ENCODE assay signal across 14 cellular contexts in the genomic region with DNA sequence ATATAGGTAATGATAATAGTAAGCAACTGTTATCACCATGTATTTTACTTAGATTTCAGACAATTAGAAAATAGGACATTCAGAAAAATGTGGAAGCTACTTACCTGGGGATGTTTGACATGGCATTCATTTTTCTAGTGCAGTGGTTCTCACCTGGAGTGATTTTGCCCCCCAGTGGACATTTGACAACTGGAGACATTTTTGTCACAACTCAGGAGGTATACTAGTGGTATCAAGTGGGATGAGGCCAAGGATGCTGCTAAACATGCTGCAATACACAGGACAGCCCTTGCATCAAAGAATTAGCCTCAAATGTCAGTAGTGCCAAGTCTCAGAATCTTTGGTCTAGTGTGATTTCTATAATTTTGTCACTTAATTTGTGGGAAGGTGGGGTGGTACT. TPM values are rescaled to one million over a fixed set of nuclear protein-coding genes. Genes with fewer than 3 reads are reported as not detected.
DNase-seq lines count a peak whose midpoint lies in the region; ATAC-seq, FAIRE-seq and TF ChIP-seq lines count a peak whose summit lies in the region.
"Had no signal": no experiment of that assay in that cellular context is flagged by ENCODE, and none has a peak within 500 bp of the region (broad histone marks: within the 10 kb centered on the region; RNA-seq: fewer than 3 reads in every experiment).

No MANE protein-coding gene starts in this region.

- POLR2A ChIA-PET in HepG2 (lab: Yijun Ruan, JAX) (no interaction called here), RWPE1 (lab: Yijun Ruan, JAX; ENCODE audit: low non-redundant PET) (no interaction called here)

- dilution Hi-C loops in mammary epithelial cell (cut with HindIII; ENCODE audit: low sequenced_read_pairs) = no loop called here

- in situ Hi-C loops in HepG2 (cut with HindIII; ENCODE audit: extremely low pct_ligation_motif_present, low pct_unique_long_range_greater_than_20kb) = no loop called here
- in situ Hi-C loops in mammary epithelial cell (cut with MboI; ENCODE audit: low sequenced_read_pairs in 2 of 2) = no loop called here

- H3K4me1 ChIP-seq in HepG2 (ENCODE audit: insufficient read depth, low read length) (no peaks in the 10 kb centered on the region), right lobe of liver (no peaks in the 10 kb centered on the region), mammary epithelial cell (ENCODE audit: insufficient read depth, low read length) (no peaks in the 10 kb centered on the region), spleen (peaks cover 0 to 6% (median 0%) of the 10 kb centered on the region in 6 donors)
- H3K4me1 ChIP-seq: HAP-1, upper lobe of right lung had no signal

- H3K36me3 ChIP-seq in HepG2 (replicated peaks in 1 of 2; ENCODE audit: control insufficient read depth in 1 of 2, insufficient read depth in 2 of 2, low read length in 2 of 2) (peaks cover 3 to 5% of the 10 kb centered on the region in 2 experiments; a peak in 4 of 5 replicates), right lobe of liver (peaks cover 0 to 7% (median 0%) of the 10 kb centered on the region in 4 donors), mammary epithelial cell (ENCODE audit: insufficient read depth, low read length) (peaks cover 5% of the 10 kb centered on the region), spleen (peaks cover 0 to 14% (median 6%) of the 10 kb centered on the region in 6 donors)

- ATAC-seq in HepG2 = peak; percentile 94
- no peak for ATAC-seq in right lobe of liver
- ATAC-seq in GM21737 (IDR thresholded peaks at IDR 0.05; ENCODE audit: unreplicated experiment) = no peak
- no peak for ATAC-seq in GM21528 (IDR thresholded peaks at IDR 0.05; ENCODE audit: low FRiP score, unreplicated experiment)
- ATAC-seq: upper lobe of right lung had no signal

- H3K27me3 ChIP-seq in HepG2 (ENCODE audit: control insufficient read depth in 1 of 2, insufficient read depth in 2 of 2, low read length in 2 of 2) (no peaks in the 10 kb centered on the region), right lobe of liver (no peaks in the 10 kb centered on the region), mammary epithelial cell (ENCODE audit: insufficient read depth, low read length) (no peaks in the 10 kb centered on the region), spleen (replicated peaks in 1 of 7) (no peaks in the 10 kb centered on the region)
- H3K27me3 ChIP-seq: upper lobe of right lung had no signal

- CTCF ChIA-PET in HepG2 (lab: Yijun Ruan, JAX; ENCODE audit: low intra/inter-chr PET ratio, low total read pairs) = no interaction called here
- CTCF ChIA-PET in mammary epithelial cell (lab: Charles Lee; ENCODE audit: low non-redundant PET) = interaction anchor here (0.7 kb wide), 1 partner anchor 139 kb away, joined by 4 read pairs; no protein-coding TSS in a partner anchor
- CTCF ChIA-PET in RWPE1 (lab: Yijun Ruan, JAX) = no interaction called here

- TF ChIP-seq EP300 in HepG2 (IDR thresholded peaks at IDR 0.05; ENCODE audit: low read depth in 2 of 2, low read length in 2 of 2) = no peak
- no peak for TF ChIP-seq EP300 in HepG2 (CRISPR knock-in tag; IDR thresholded peaks at IDR 0.05; ENCODE audit: borderline replicate concordance)

- H3K9ac ChIP-seq in HepG2 (ENCODE audit: insufficient read depth, low read depth, low read length) (no peak overlapping the region), mammary epithelial cell (ENCODE audit: insufficient read depth, low read length) (no peak overlapping the region)

- FAIRE-seq in HepG2 (lab: Jason Lieb, UNC) = no peak

- no peak for TF ChIP-seq POLR2A in HepG2 (IDR thresholded peaks at IDR 0.05; ENCODE audit: insufficient read depth in 1 of 2, low read depth in 2 of 2, low read length in 2 of 2)
- no peak for TF ChIP-seq POLR2A in right lobe of liver (IDR thresholded peaks at IDR 0.05)
- TF ChIP-seq POLR2A in spleen (IDR thresholded peaks at IDR 0.05) = no peak

- H2AFZ ChIP-seq in HepG2 (ENCODE audit: low read length) = no peak overlapping the region
- H2AFZ ChIP-seq in mammary epithelial cell (ENCODE audit: low read depth, low read length) = no peak overlapping the region

- no peak overlapping the region for H3K27ac ChIP-seq in HepG2 (ENCODE audit: extremely low read length, insufficient read depth, low read length)
- no peak overlapping the region for H3K27ac ChIP-seq in right lobe of liver
- H3K27ac ChIP-seq in mammary epithelial cell (ENCODE audit: insufficient read depth, low read depth, low read length) = no peak overlapping the region
- H3K27ac ChIP-seq in RWPE1 = no peak overlapping the region
- no peak overlapping the region for H3K27ac ChIP-seq in spleen
- H3K27ac ChIP-seq: upper lobe of right lung had no signal

- TF ChIP-seq RAD21 in HepG2 (CRISPR knock-in tag; IDR thresholded peaks at IDR 0.05) = no peak

- peak; percentile 52 for DNase-seq in HepG2 (ENCODE audit: low spot score)
- no peak for DNase-seq in right lobe of liver
- peak; percentile 1 for DNase-seq in LHCN-M2 (ENCODE audit: low read depth)
- peak; percentile 2 for DNase-seq in mammary epithelial cell
- no peak for DNase-seq in RWPE1 (ENCODE audit: low spot score)
- DNase-seq in spleen = no peak
- DNase-seq: activated naive CD4-positive, alpha-beta T cell; NCI-H1417; NCI-H524 treated with DMSO at 0.1 percent for 48 hours; stimulated activated CD8-positive, alpha-beta memory T cell treated with anti-CD3 and anti-CD28 coated beads, Interleukin-4, amount 100 ng/mL, for 48 hours; upper lobe of right lung had no signal

- H4K20me1 ChIP-seq in HepG2 (ENCODE audit: insufficient read depth, low read length) (no peaks in the 10 kb centered on the region; the same call in 1 of the 2 replicates), mammary epithelial cell (ENCODE audit: insufficient read depth, low read length) (no peaks in the 10 kb centered on the region)

- H3K79me2 ChIP-seq in HepG2 (ENCODE audit: insufficient read depth, low read length) (no peaks in the 10 kb centered on the region), mammary epithelial cell (ENCODE audit: insufficient read depth, low read length) (no peaks in the 10 kb centered on the region)

- H3K4me2 ChIP-seq in HepG2 (ENCODE audit: low read depth, low read length) (no peak overlapping the region), mammary epithelial cell (ENCODE audit: insufficient read depth, low read depth, low read length) (no peak overlapping the region)

- no peaks in the 10 kb centered on the region for H3K9me3 ChIP-seq in HepG2 (ENCODE audit: low read length)
- H3K9me3 ChIP-seq in right lobe of liver = no peaks in the 10 kb centered on the region
- H3K9me3 ChIP-seq in mammary epithelial cell (replicated peaks; ENCODE audit: insufficient read depth, low read length) = no peaks in the 10 kb centered on the region
- no peaks in the 10 kb centered on the region for H3K9me3 ChIP-seq in spleen
- H3K9me3 ChIP-seq: HAP-1, upper lobe of right lung had no signal

- BruUV-seq in HepG2 (replicated peaks; lab: Mats Ljungman, UMichigan) (no TSS peak), mammary epithelial cell (replicated peaks; lab: Mats Ljungman, UMichigan) (no TSS peak)

- TF ChIP-seq CTCF in HepG2 (CRISPR knock-in tag; IDR thresholded peaks at IDR 0.05) (peak; percentile 44), right lobe of liver (IDR thresholded peaks at IDR 0.05) (peak in 1 of 4 donors; percentile 14), mammary epithelial cell (conservative IDR thresholded peaks at IDR 0.05 in 1 of 2, IDR thresholded peaks at IDR 0.05 in 1 of 2; ENCODE audit: extremely low read depth in 1 of 2, insufficient read depth in 1 of 2, low read depth in 1 of 2, low read length in 2 of 2) (no peak), RWPE1 (conservative IDR thresholded peaks at IDR 0.05; ENCODE audit: low read depth) (no peak), spleen (IDR thresholded peaks at IDR 0.05 in 8 of 11, conservative IDR thresholded peaks at IDR 0.05 in 3 of 11) (no peak)

- no peak overlapping the region for H3K4me3 ChIP-seq in HepG2 (replicated peaks in 1 of 3; ENCODE audit: insufficient read depth in 1 of 3, low read depth in 2 of 3, low read length in 3 of 3)
- no peak overlapping the region for H3K4me3 ChIP-seq in right lobe of liver
- H3K4me3 ChIP-seq in mammary epithelial cell (replicated peaks in 1 of 3; ENCODE audit: insufficient read depth in 1 of 3, low read depth in 2 of 3, low read length in 3 of 3) = no peak overlapping the region
- H3K4me3 ChIP-seq in spleen = no peak overlapping the region
- H3K4me3 ChIP-seq: HAP-1, upper lobe of right lung had no signal

- intact Hi-C loops in HepG2 (cut with micrococcal nuclease; ENCODE audit: unreplicated experiment) (no loop called here), right lobe of liver (cut with DNase I) (no loop called here), mammary epithelial cell (cut with micrococcal nuclease) (no loop called here), spleen (cut with DNase I; ENCODE audit: low total_unique reads) (no loop called here)

RNA-seq across cellular contexts. Expression of a gene that starts 36.1 kb away (rescaled TPM):
- 18.3 and 36.5 TPM in 2 replicates for total RNA-seq in HepG2 (2016; rRNA removed; fragmentation: Illumina TruSeq; extraction: Trizol)
- 8.8 and 10.0 TPM in 2 replicates for total RNA-seq in HepG2 (2016; cell fraction: cytosol; rRNA removed; fragmentation: Illumina TruSeq; extraction: Trizol; ENCODE audit: low read depth)
- total RNA-seq in HepG2 (2016; cell fraction: insoluble cytoplasmic fraction; rRNA removed; fragmentation: Illumina TruSeq; extraction: Trizol) = 18.8 and 32.1 TPM in 2 replicates
- 46.7 and 53.4 TPM in 2 replicates for total RNA-seq in HepG2 (2016; cell fraction: membrane; rRNA removed; fragmentation: Illumina TruSeq; extraction: Trizol)
- total RNA-seq in HepG2 (2016; cell fraction: nucleus; rRNA removed; fragmentation: Illumina TruSeq; extraction: Trizol) = 37.4 and 40.0 TPM in 2 replicates
- 15.9 and 18.6 TPM in 2 replicates for polyA plus RNA-seq in HepG2 (2011; rRNA removed)
- polyA plus RNA-seq in HepG2 (2011; cell fraction: cytosol; rRNA removed) = 8.4 and 14.4 TPM in 2 replicates
- polyA plus RNA-seq in HepG2 (2011; cell fraction: nucleus; rRNA removed) = 7.8 and 9.5 TPM in 2 replicates
- 47.6 and 54.1 TPM in 2 replicates for polyA plus RNA-seq in HepG2 (2012)
- 28.3 and 29.4 TPM in 2 replicates for polyA plus RNA-seq in HepG2 (2016; cell fraction: cytosol; fragmentation: Illumina TruSeq; extraction: Trizol; ENCODE audit: low read depth)
- polyA plus RNA-seq in HepG2 (2016; cell fraction: insoluble cytoplasmic fraction; fragmentation: Illumina TruSeq; extraction: Trizol; ENCODE audit: low read depth) = 75.5 and 76.3 TPM in 2 replicates
- 80.6 and 86.7 TPM in 2 replicates for polyA plus RNA-seq in HepG2 (2016; cell fraction: membrane; fragmentation: Illumina TruSeq; extraction: Trizol; ENCODE audit: low read depth)
- 69.7 and 74.9 TPM in 2 replicates for polyA plus RNA-seq in HepG2 (2016; cell fraction: nucleus; fragmentation: Illumina TruSeq; extraction: Trizol; ENCODE audit: insufficient read depth, low read depth)
- 6.5 and 11.8 TPM in 2 replicates for polyA minus RNA-seq in HepG2 (2011; rRNA and poly(A)+ RNA removed; ENCODE audit: low replicate concordance)
- 20.8 and 21.8 TPM in 2 replicates for polyA minus RNA-seq in HepG2 (2011; cell fraction: cytosol; rRNA and poly(A)+ RNA removed)
- polyA minus RNA-seq in HepG2 (2011; cell fraction: nucleus; rRNA and poly(A)+ RNA removed) = 31.2 and 37.9 TPM in 2 replicates
- 10 to 100 TPM; 19.6 to 23.4 (median 21.0) TPM for total RNA-seq in right lobe of liver
- 17.4 and 18.9 TPM in 2 replicates for total RNA-seq in LHCN-M2 (2014; rRNA removed)
- polyA plus RNA-seq in LHCN-M2 (2012) = 16.6 TPM
- 10 to 100 TPM; 17.7 to 38.7 TPM for total RNA-seq in mammary epithelial cell
- 13.6 TPM for polyA plus RNA-seq in mammary epithelial cell
- 29.2 TPM for polyA minus RNA-seq in mammary epithelial cell
- 10 to 100 TPM; 26.1 to 38.8 (median 30.9) TPM for total RNA-seq in spleen
- 10 to 100 TPM; 11.5 to 16.9 (median 16.1) TPM for polyA plus RNA-seq in spleen

Comparison
In these comparisons a context has a peak if more than half of its experiments do, and no peak if none do; other contexts are left out.
1. DNase-seq: peak in HepG2 (single experiment), LHCN-M2 (single experiment) and mammary epithelial cell (single experiment); none in right lobe of liver (0 of 3), RWPE1 (single experiment) and spleen (single experiment).